In genomic region chr19:17183858-17184271, GRCh38 we compare ENCODE assay signal across 11 cellular contexts. TPM values are rescaled to one million over a fixed set of nuclear protein-coding genes. Genes with fewer than 3 reads are reported as not detected.
DNase-seq lines count a peak whose midpoint lies in the region; ATAC-seq, FAIRE-seq and TF ChIP-seq lines count a peak whose summit lies in the region.
"Had no signal": no experiment of that assay in that cellular context is flagged by ENCODE, and none has a peak within 500 bp of the region (broad histone marks: within the 10 kb centered on the region; RNA-seq: fewer than 3 reads in every experiment).

No MANE protein-coding gene starts in this region.

- H3K4me1 Mint-ChIP-seq in IgD-negative memory B cell (peaks cover 21 to 31% (median 24%) of the 10 kb centered on the region in 3 donors), neural crest cell (no peaks in the 10 kb centered on the region)
- peaks cover 22% of the 10 kb centered on the region for H3K4me1 Mint-ChIP-seq in activated T-cell treated with anti-CD3 and anti-CD28 coated beads, Interleukin-2, amount 50 U/mL, for 72 hours (ENCODE audit: low read depth)

- H3K4me3 Mint-ChIP-seq in IgD-negative memory B cell (peak overlapping the region; percentile 54 to 90 (median 86)), neural crest cell (no peak overlapping the region)
- peak overlapping the region; percentile 90 to 97 for H3K4me3 Mint-ChIP-seq in activated T-cell treated with anti-CD3 and anti-CD28 coated beads, Interleukin-2, amount 50 U/mL, for 72 hours

- DNase-seq in GM12892 (ENCODE audit: insufficient read length) (no peak), neural crest cell (ENCODE audit: low read depth, low spot score) (no peak), OCI-M2 (lab: John Stamatoyannopoulos, UW; ENCODE audit: unreplicated experiment) (no peak), AG08396 (ENCODE audit: low spot score) (no peak), NCI-H2227 treated with DMSO at 0.1 percent for 48 hours (lab: John Stamatoyannopoulos, UW) (no peak)
- peak; percentile 25 to 27 for DNase-seq in activated T-cell treated with anti-CD3 and anti-CD28 coated beads, Interleukin-2, amount 50 U/mL, for 72 hours
- DNase-seq: dermis blood vessel endothelial cell, NCI-H1694 had no signal

- no peaks in the 10 kb centered on the region for H3K27me3 Mint-ChIP-seq in IgD-negative memory B cell
- H3K27me3 Mint-ChIP-seq in activated T-cell treated with anti-CD3 and anti-CD28 coated beads, Interleukin-2, amount 50 U/mL, for 72 hours (ENCODE audit: low read depth) = no peaks in the 10 kb centered on the region
- H3K27me3 Mint-ChIP-seq in neural crest cell (ENCODE audit: low read depth) = no peaks in the 10 kb centered on the region

- FAIRE-seq in GM12892 (lab: Jason Lieb, UNC) = peak; percentile 93
- FAIRE-seq: keratinocyte had no signal

- H3K9me3 Mint-ChIP-seq in IgD-negative memory B cell = no peaks in the 10 kb centered on the region
- H3K9me3 Mint-ChIP-seq in activated T-cell treated with anti-CD3 and anti-CD28 coated beads, Interleukin-2, amount 50 U/mL, for 72 hours = no peaks in the 10 kb centered on the region
- H3K9me3 Mint-ChIP-seq in neural crest cell = no peaks in the 10 kb centered on the region

- no peak for TF ChIP-seq CTCF in neural crest cell (conservative IDR thresholded peaks at IDR 0.05)

- peak; percentile 64 to 68 for ATAC-seq in activated T-cell treated with anti-CD3 and anti-CD28 coated beads, Interleukin-2, amount 50 U/mL, for 72 hours (replicated peaks in 1 of 2)
- ATAC-seq in GM19328 (IDR thresholded peaks at IDR 0.05; ENCODE audit: unreplicated experiment) = no peak

- H3K36me3 Mint-ChIP-seq in IgD-negative memory B cell = peaks cover 3% of the 10 kb centered on the region
- H3K36me3 Mint-ChIP-seq in activated T-cell treated with anti-CD3 and anti-CD28 coated beads, Interleukin-2, amount 50 U/mL, for 72 hours (ENCODE audit: insufficient read depth in 2 of 2) = peaks cover 0 to 5% of the 10 kb centered on the region in 2 donors
- peaks cover 3% of the 10 kb centered on the region for H3K36me3 Mint-ChIP-seq in neural crest cell (ENCODE audit: low read depth)

- no peak; the same call in 1 of the 2 replicates for TF ChIP-seq POLR2A in GM12892 (IDR thresholded peaks at IDR 0.05; ENCODE audit: low read depth, low read length)

- H3K27ac Mint-ChIP-seq in IgD-negative memory B cell = peak overlapping the region; percentile 65 to 84 (median 81)
- peak overlapping the region; percentile 99 for H3K27ac Mint-ChIP-seq in activated T-cell treated with anti-CD3 and anti-CD28 coated beads, Interleukin-2, amount 50 U/mL, for 72 hours
- peak overlapping the region; percentile 57 for H3K27ac Mint-ChIP-seq in neural crest cell (ENCODE audit: unreplicated experiment)

RNA-seq across cellular contexts. Expression of gene USE1, which starts 31.3 kb away (rescaled TPM):
- 22.8 TPM for polyA plus RNA-seq in GM12892 (2012; ENCODE audit: missing spikeins)
- 52.5 TPM for polyA plus RNA-seq in IgD-negative memory B cell
- total RNA-seq in activated T-cell treated with anti-CD3 and anti-CD28 coated beads, Interleukin-2, amount 50 U/mL, for 72 hours = 10 to 100 TPM; 27.2 to 32.8 TPM
- 15.7 and 17.6 TPM in 2 replicates for total RNA-seq in neural crest cell

RNA-seq across cellular contexts. Expression of gene OCEL1, which starts 42.2 kb away (rescaled TPM):
- 11.2 TPM for polyA plus RNA-seq in GM12892 (2012; ENCODE audit: missing spikeins)
- polyA plus RNA-seq in IgD-negative memory B cell = 46.0 TPM
- total RNA-seq in activated T-cell treated with anti-CD3 and anti-CD28 coated beads, Interleukin-2, amount 50 U/mL, for 72 hours = 10 to 100 TPM; 19.3 to 19.4 TPM
- 10.4 and 12.0 TPM in 2 replicates for total RNA-seq in neural crest cell

Comparison
In these comparisons a context has a peak if more than half of its experiments do, and no peak if none do; other contexts are left out.
1. DNase-seq: peak in activated T-cell treated with anti-CD3 and anti-CD28 coated beads, Interleukin-2, amount 50 U/mL, for 72 hours (2 of 2); none in GM12892 (single experiment), neural crest cell (single experiment), OCI-M2 (single experiment), AG08396 (single experiment) and NCI-H2227 treated with DMSO at 0.1 percent for 48 hours (single experiment).
2. Peak in every context shown above with its lines, with median percentiles within 50 percentile points of each other: H3K27ac Mint-ChIP-seq.